In genomic region chr1:19405195-19405760, GRCh38 we compare ENCODE assay signal across 9 cellular contexts.
DNase-seq lines count a peak whose midpoint lies in the region; ATAC-seq, FAIRE-seq and TF ChIP-seq lines count a peak whose summit lies in the region.
"Had no signal": no experiment of that assay in that cellular context is flagged by ENCODE, and none has a peak within 500 bp of the region (broad histone marks: within the 10 kb centered on the region; RNA-seq: fewer than 3 reads in every experiment).

No MANE protein-coding gene starts in this region.

- H3K27me3 ChIP-seq in adipocyte (replicated peaks; ENCODE audit: control insufficient read depth, insufficient read depth, low read length) (no peaks in the 10 kb centered on the region), uterus (no peaks in the 10 kb centered on the region)

- H3K36me3 ChIP-seq in adipocyte (ENCODE audit: control insufficient read depth, insufficient read depth, low read length, severe bottlenecking) (peaks cover 6% of the 10 kb centered on the region), kidney (ENCODE audit: control insufficient read depth in 1 of 2, insufficient read depth in 2 of 2, low read length in 2 of 2) (no peaks in the 10 kb centered on the region), uterus (no peaks in the 10 kb centered on the region)

- no peak for DNase-seq in Right ventricle myocardium inferior (ENCODE audit: missing footprints)
- DNase-seq in cardiac septum (ENCODE audit: low spot score): no peak
- no peak for DNase-seq in adipocyte (ENCODE audit: low read depth)
- peak; percentile 18 for DNase-seq in kidney
- no peak for DNase-seq in uterus
- no peak for DNase-seq in GM19238 (ENCODE audit: insufficient read length, low spot score)
- DNase-seq in left lobe of liver (ENCODE audit: low spot score): no peak
- DNase-seq in cerebellar nuclear complex (lab: John Stamatoyannopoulos, UW): no peak
- DNase-seq: NCI-H1048 had no signal

- H3K4me1 ChIP-seq in adipocyte (ENCODE audit: control insufficient read depth, insufficient read depth, low read length) (peaks cover 44% of the 10 kb centered on the region), kidney (ENCODE audit: control insufficient read depth in 1 of 2, insufficient read depth in 1 of 2, low read depth in 1 of 2, low read length in 2 of 2) (peaks cover 2 to 8% of the 10 kb centered on the region in 2 donors), uterus (peaks cover 16 to 27% of the 10 kb centered on the region in 2 donors)

- no peak overlapping the region for H3K27ac ChIP-seq in kidney (ENCODE audit: low read depth in 2 of 2, low read length in 2 of 2)
- H3K27ac ChIP-seq in uterus: peak overlapping the region; percentile 71 to 72

- TF ChIP-seq CTCF in kidney (IDR thresholded peaks at IDR 0.05; ENCODE audit: borderline replicate concordance, extremely low read depth, insufficient read depth) (peak; percentile 7), uterus (IDR thresholded peaks at IDR 0.05) (peak; percentile 29 to 54 (median 36))

- H3K4me3 ChIP-seq in adipocyte (ENCODE audit: low read length) (no peak overlapping the region), kidney (ENCODE audit: low read length in 2 of 2) (no peak overlapping the region), uterus (no peak overlapping the region)

- ATAC-seq in Right ventricle myocardium inferior (peak; percentile 62), left lobe of liver (no peak)

- no peak for TF ChIP-seq POLR2A in uterus (IDR thresholded peaks at IDR 0.05)

- no peak for FAIRE-seq in kidney (lab: Jason Lieb, UNC)

- H3K9me3 ChIP-seq in adipocyte (ENCODE audit: control insufficient read depth, low read length) (no peaks in the 10 kb centered on the region), kidney (ENCODE audit: control insufficient read depth in 1 of 2, low read length in 2 of 2) (no peaks in the 10 kb centered on the region), uterus (no peaks in the 10 kb centered on the region)

- intact Hi-C loops in Right ventricle myocardium inferior (cut with DNase I) (no loop called here), cardiac septum (cut with DNase I) (no loop called here), kidney (cut with DNase I) (no loop called here), uterus (cut with DNase I; ENCODE audit: low total_unique reads) (no loop called here)

- H3K9ac ChIP-seq in adipocyte (ENCODE audit: low read length) (peak overlapping the region; percentile 8), kidney (ENCODE audit: low read length in 2 of 2) (no peak overlapping the region)

Comparison
In these comparisons a context has a peak if more than half of its experiments do, and no peak if none do; other contexts are left out.
1. H3K27ac ChIP-seq: peak in uterus (2 of 2); none in kidney (0 of 2).